In genomic region chr19:37654833-37655688, GRCh38 we compare ENCODE assay signal across 8 cellular contexts. TPM values are rescaled to one million over a fixed set of nuclear protein-coding genes. Genes with fewer than 3 reads are reported as not detected.
A peak's percentile ranks its signal among the peaks of the same experiment; 100 is the strongest.
DNase-seq lines count a peak whose midpoint lies in the region; ATAC-seq and TF ChIP-seq lines count a peak whose summit lies in the region.

Gene ZFP30 (minus strand): TSS chr19:37655465. CDS start chr19:37647822, 7,643 bp downstream.

- H3K4me1 Mint-ChIP-seq in T-helper 17 cell = peaks cover 21% of the 10 kb centered on the region

- peak within 1 kb of the TSS; percentile 66 for H3K4me3 ChIP-seq in HAP-1
- peak within 1 kb of the TSS; percentile 90 for H3K4me3 ChIP-seq in astrocyte of the cerebellum (ENCODE audit: low read depth, low read length)
- H3K4me3 ChIP-seq in vagina = peak within 1 kb of the TSS; percentile 56 to 79

- intact Hi-C loops in vagina (cut with DNase I) = no loop called here

- H3K27me3 ChIP-seq in HAP-1 (ENCODE audit: low read depth) (no peaks in the 10 kb centered on the region), vagina (no peaks in the 10 kb centered on the region)

- DNase-seq in ELR (ENCODE audit: low read depth) (peak; percentile 89), HAP-1 (ENCODE audit: low spot score in 2 of 2) (peak; percentile 39 to 79), NCI-H1105 (lab: John Stamatoyannopoulos, UW) (peak; percentile 67), T-helper 17 cell (peak; percentile 69 to 76 (median 69)), astrocyte of the cerebellum (ENCODE audit: low read depth) (peak; percentile 52), hippocampal formation (lab: John Stamatoyannopoulos, UW) (peak; percentile 84 to 90), retina (peak; percentile 95), vagina (ENCODE audit: extremely low spot score in 2 of 2) (peak; percentile 89 to 97)

- H3K27me3 Mint-ChIP-seq in T-helper 17 cell = no peaks in the 10 kb centered on the region

- in situ Hi-C loops in HAP-1 (cut with MboI; ENCODE audit: low sequenced_read_pairs) (no loop called here), astrocyte of the cerebellum (cut with HindIII; ENCODE audit: low sequenced_read_pairs) (no loop called here)

- no peak for TF ChIP-seq POLR2A in vagina (IDR thresholded peaks at IDR 0.05)

- H3K36me3 ChIP-seq in HAP-1 (replicated peaks) = no peaks in the 10 kb centered on the region
- H3K36me3 ChIP-seq in vagina = no peaks in the 10 kb centered on the region

- no peak for TF ChIP-seq CTCF in astrocyte of the cerebellum (IDR thresholded peaks at IDR 0.05; ENCODE audit: low read depth, low read length, missing control alignments)
- no peak for TF ChIP-seq CTCF in vagina (IDR thresholded peaks at IDR 0.05)

- peaks cover 4% of the 10 kb centered on the region for H3K36me3 Mint-ChIP-seq in T-helper 17 cell (ENCODE audit: low read depth)

- H3K9me3 ChIP-seq in HAP-1 (no peaks in the 10 kb centered on the region; the same call in none of the 2 replicates), T-helper 17 cell (ENCODE audit: control insufficient read depth, low read length, poor library complexity, severe bottlenecking) (no peaks in the 10 kb centered on the region), vagina (no peaks in the 10 kb centered on the region)

- H3K4me1 ChIP-seq in HAP-1 (peaks cover 3% of the 10 kb centered on the region; the same call in 1 of the 2 replicates), vagina (peaks cover 27% of the 10 kb centered on the region)

- peak within 1 kb of the TSS; percentile 96 for H3K4me3 Mint-ChIP-seq in T-helper 17 cell

- peak within 1 kb of the TSS; percentile 94 for H3K27ac Mint-ChIP-seq in T-helper 17 cell

- H3K27ac ChIP-seq in vagina = peak within 1 kb of the TSS; percentile 87

- ATAC-seq in T-helper 17 cell = peak; percentile 81

RNA-seq across cellular contexts. Expression of gene ZFP30, which starts in this region (rescaled TPM):
- total RNA-seq in T-helper 17 cell (10 to 100 TPM in 1 of 2 donors, 1 to 10 TPM in 1; 5.1 to 11.2 TPM), vagina (17.2 TPM)

Comparison
In these comparisons a context has a peak if more than half of its experiments do, and no peak if none do; other contexts are left out.
1. Peak in every context shown above with its lines: DNase-seq, ATAC-seq, H3K4me3 ChIP-seq and H3K27ac ChIP-seq.